ENCODE assay signal across 23 cellular contexts in the genomic region with DNA sequence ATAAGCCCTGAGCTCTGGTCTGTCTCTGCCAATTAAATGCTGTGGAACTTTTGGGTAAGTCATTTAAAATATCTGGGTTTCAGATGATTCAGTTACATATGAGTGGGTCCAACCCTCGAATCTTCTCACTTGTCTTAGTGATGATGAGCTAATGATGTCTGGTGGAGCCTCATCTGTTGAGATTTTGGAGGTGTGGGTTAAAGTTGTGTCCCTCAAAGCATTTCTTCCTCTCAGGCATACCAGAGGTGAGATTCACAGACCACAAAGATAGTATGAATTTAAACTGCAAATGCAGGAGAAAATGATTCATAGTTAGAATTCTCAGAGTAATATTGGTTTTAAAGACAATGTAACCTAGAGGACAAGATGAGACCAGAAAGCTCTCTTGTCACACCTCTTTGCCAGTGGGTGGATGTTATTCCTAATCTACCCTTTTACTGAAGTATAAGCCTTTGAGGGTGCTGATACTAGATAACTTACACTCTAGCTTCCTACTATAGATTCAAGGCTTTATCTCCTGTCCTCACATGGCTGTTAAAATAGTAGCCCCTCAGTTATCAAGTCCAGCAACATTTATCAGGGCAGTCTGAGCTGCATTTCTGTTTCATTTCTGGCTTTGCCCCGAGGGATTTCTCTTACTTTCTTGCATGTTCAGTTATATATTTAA.
DNase-seq lines count a peak whose midpoint lies in the region; ATAC-seq, FAIRE-seq and TF ChIP-seq lines count a peak whose summit lies in the region.
"Had no signal": no experiment of that assay in that cellular context is flagged by ENCODE, and none has a peak within 500 bp of the region (broad histone marks: within the 10 kb centered on the region; RNA-seq: fewer than 3 reads in every experiment).

No MANE protein-coding gene starts in this region.

- no peak for TF ChIP-seq CTCF in SK-N-SH (IDR thresholded peaks at IDR 0.05)
- no peak for TF ChIP-seq CTCF in IMR-90 (conservative IDR thresholded peaks at IDR 0.05; ENCODE audit: low read depth, low read length)
- no peak for TF ChIP-seq CTCF in astrocyte (IDR thresholded peaks at IDR 0.05; ENCODE audit: insufficient read depth, low read depth, low read length)

- H3K9ac ChIP-seq in SK-N-SH (no peak overlapping the region), IMR-90 (ENCODE audit: low read depth, low read length) (no peak overlapping the region), astrocyte (ENCODE audit: low read length) (no peak overlapping the region), mesendoderm (ENCODE audit: low read length) (no peak overlapping the region)
- H3K9ac ChIP-seq: parathyroid adenoma had no signal

- H3K9me3 ChIP-seq in SK-N-SH (peaks cover 10% of the 10 kb centered on the region; the same call in 1 of the 2 replicates), IMR-90 (ENCODE audit: control insufficient read depth, insufficient read depth, low read length) (no peaks in the 10 kb centered on the region; the same call in 1 of the 2 replicates), astrocyte (ENCODE audit: insufficient read depth, low read depth, low read length) (no peaks in the 10 kb centered on the region)

- H3K9me3 Mint-ChIP-seq in astrocyte (ENCODE audit: unreplicated experiment) = peaks cover 15% of the 10 kb centered on the region

- H3K79me2 ChIP-seq in SK-N-SH (ENCODE audit: insufficient read depth) (no peaks in the 10 kb centered on the region), astrocyte (ENCODE audit: insufficient read depth, low read length) (no peaks in the 10 kb centered on the region), mesendoderm (ENCODE audit: control insufficient read depth, insufficient read depth, low read length) (no peaks in the 10 kb centered on the region)
- H3K79me2 ChIP-seq: parathyroid adenoma had no signal

- H3K14ac ChIP-seq in IMR-90 (replicated peaks; ENCODE audit: low read depth, low read length) = no peak overlapping the region

- H2AK5ac ChIP-seq in IMR-90 (ENCODE audit: low read depth, low read length) (no peak overlapping the region), mesendoderm (ENCODE audit: low read length) (no peak overlapping the region)

- no peak overlapping the region for H2BK15ac ChIP-seq in IMR-90 (ENCODE audit: low read depth, low read length)
- H2BK15ac ChIP-seq in mesendoderm (replicated peaks; ENCODE audit: low read depth) = no peak overlapping the region

- no peak overlapping the region for H2BK120ac ChIP-seq in IMR-90 (ENCODE audit: low read depth, low read length)
- H2BK120ac ChIP-seq in mesendoderm (ENCODE audit: low read depth, low read length) = no peak overlapping the region

- no peak overlapping the region for H3K23ac ChIP-seq in IMR-90 (ENCODE audit: low read depth, low read length)
- no peak overlapping the region for H3K23ac ChIP-seq in mesendoderm (ENCODE audit: low read length)

- ATAC-seq in SK-N-SH treated with all-trans-retinoic acid at 6 μM for 48 hours = no peak
- peak; percentile 48; the same call in 1 of the 2 replicates for ATAC-seq in IMR-90 (ENCODE audit: low read depth)
- ATAC-seq in GM19463 (IDR thresholded peaks at IDR 0.05; ENCODE audit: unreplicated experiment) = no peak
- no peak for ATAC-seq in HG02642 (IDR thresholded peaks at IDR 0.05; ENCODE audit: poor library complexity, unreplicated experiment)
- ATAC-seq: stimulated activated naive B cell treated with anti-CD40 and anti-IgM and Interleukin-4, amounts not matched to agents 10 μg/mL and 1 μg/mL and 100 μg/mL, for 72 hours; upper lobe of right lung had no signal

- no peaks in the 10 kb centered on the region for H3K9me1 ChIP-seq in IMR-90 (ENCODE audit: insufficient read depth, low read length)

- H3K4me3 ChIP-seq in SK-N-SH (ENCODE audit: low read depth in 2 of 2, low read length in 1 of 2) (no peak overlapping the region), IMR-90 (ENCODE audit: insufficient read depth, low read depth, low read length) (no peak overlapping the region), astrocyte (ENCODE audit: insufficient read depth, low read depth, low read length) (no peak overlapping the region), mesendoderm (ENCODE audit: low read length) (no peak overlapping the region)
- H3K4me3 ChIP-seq: Peyer's patch, upper lobe of right lung had no signal

- dilution Hi-C loops in IMR-90 (cut with HindIII; ENCODE audit: low sequenced_read_pairs, unreplicated experiment) = no loop called here

- H3K9me2 ChIP-seq in SK-N-SH = peaks cover 3% of the 10 kb centered on the region; the same call in 1 of the 2 replicates

- BruUV-seq in IMR-90 (replicated peaks; lab: Mats Ljungman, UMichigan) = no TSS peak

- H3K56ac ChIP-seq in IMR-90 (ENCODE audit: extremely low read depth, insufficient read depth, low read length) = no peak overlapping the region
- H3K56ac ChIP-seq in mesendoderm (ENCODE audit: low read length) = no peak overlapping the region

- H2BK5ac ChIP-seq in IMR-90 (ENCODE audit: low read depth, low read length, poor library complexity, severe bottlenecking) (no peak overlapping the region), mesendoderm (ENCODE audit: low read length) (no peak overlapping the region)

- H4K91ac ChIP-seq in IMR-90 (ENCODE audit: insufficient read depth, low read depth, low read length) = no peak overlapping the region

- H3K18ac ChIP-seq in IMR-90 (ENCODE audit: low read depth, low read length) (no peak overlapping the region), mesendoderm (ENCODE audit: low read length) (no peak overlapping the region)

- in situ Hi-C loops in IMR-90 (cut with MboI; ENCODE audit: low sequenced_read_pairs) = no loop called here

- H3K79me1 ChIP-seq in IMR-90 (ENCODE audit: low read depth in 1 of 2, low read length in 2 of 2) (no peaks in the 10 kb centered on the region), mesendoderm (ENCODE audit: low read length) (no peaks in the 10 kb centered on the region)

- H3K36me3 Mint-ChIP-seq in astrocyte (ENCODE audit: low read depth, unreplicated experiment) = peaks cover 10% of the 10 kb centered on the region
- H3K36me3 Mint-ChIP-seq: CD14-positive monocyte had no signal

- intact Hi-C loops in IMR-90 (cut with micrococcal nuclease) = no loop called here

- H2AFZ ChIP-seq in SK-N-SH (ENCODE audit: low read depth) (no peak overlapping the region), IMR-90 (replicated peaks; ENCODE audit: low read length, poor library complexity) (no peak overlapping the region), astrocyte (ENCODE audit: low read depth, low read length) (no peak overlapping the region)
- H2AFZ ChIP-seq: parathyroid adenoma had no signal

- no peak overlapping the region for H2AK9ac ChIP-seq in IMR-90 (replicated peaks; ENCODE audit: low read depth, low read length, poor library complexity)

- no peak overlapping the region for H3K27ac Mint-ChIP-seq in astrocyte (ENCODE audit: unreplicated experiment)
- H3K27ac Mint-ChIP-seq: CD14-positive monocyte; endodermal cell; stimulated activated naive B cell treated with anti-CD40 and anti-IgM and Interleukin-4, amounts not matched to agents 10 μg/mL and 1 μg/mL and 100 μg/mL, for 72 hours had no signal

- H3K4me1 ChIP-seq in SK-N-SH (ENCODE audit: control insufficient read depth in 1 of 2, insufficient read depth in 2 of 2, low read depth in 1 of 2, low read length in 1 of 2) (no peaks in the 10 kb centered on the region; a peak in 2 of 4 replicates), IMR-90 (ENCODE audit: control insufficient read depth, insufficient read depth, low read length) (no peaks in the 10 kb centered on the region), astrocyte (ENCODE audit: insufficient read depth, low read length) (peaks cover 5% of the 10 kb centered on the region), mesendoderm (ENCODE audit: control insufficient read depth, low read depth, low read length) (no peaks in the 10 kb centered on the region)
- H3K4me1 ChIP-seq: parathyroid adenoma, Peyer's patch, upper lobe of right lung had no signal

- TF ChIP-seq RAD21 in SK-N-SH (IDR thresholded peaks at IDR 0.05; ENCODE audit: low read length) = no peak; the same call in 1 of the 2 replicates
- no peak for TF ChIP-seq RAD21 in IMR-90 (IDR thresholded peaks at IDR 0.05; ENCODE audit: low read length)

- H4K8ac ChIP-seq in IMR-90 (ENCODE audit: low read depth in 2 of 2, low read length in 2 of 2) (no peak overlapping the region), mesendoderm (ENCODE audit: low read depth, low read length) (no peak overlapping the region)

- H4K5ac ChIP-seq in IMR-90 (ENCODE audit: low read depth, low read length) = no peak overlapping the region
- H4K5ac ChIP-seq in mesendoderm (ENCODE audit: low read length) = no peak overlapping the region

- H3K27me3 ChIP-seq in SK-N-SH (ENCODE audit: insufficient read depth) = no peaks in the 10 kb centered on the region
- no peaks in the 10 kb centered on the region for H3K27me3 ChIP-seq in IMR-90 (ENCODE audit: control insufficient read depth, insufficient read depth, low read length)
- H3K27me3 ChIP-seq in astrocyte (ENCODE audit: insufficient read depth, low read length) = no peaks in the 10 kb centered on the region
- no peaks in the 10 kb centered on the region for H3K27me3 ChIP-seq in mesendoderm (ENCODE audit: insufficient read depth, low read length, poor library complexity)
- H3K27me3 ChIP-seq: Peyer's patch, upper lobe of right lung had no signal

- DNase-seq in SK-N-SH (no peak), IMR-90 (peak; percentile 44), astrocyte (ENCODE audit: low read depth) (peak; percentile 76), mesendoderm (peak; percentile 11), iPS-NIHi7 (ENCODE audit: extremely low spot score) (no peak)
- DNase-seq: activated naive CD4-positive, alpha-beta T cell treated with anti-CD3 and anti-CD28 coated beads, Interleukin-2, amount 50 U/mL, for 16 hours; DMS53; endodermal cell; NCI-H1092 treated with DMSO at 0.1 percent for 48 hours; NCI-H69; Peyer's patch; small intestine; stimulated activated naive B cell treated with anti-CD40 and anti-IgM and Interleukin-4, amounts not matched to agents 10 μg/mL and 1 μg/mL and 100 μg/mL, for 72 hours; upper lobe of right lung had no signal

- no peak overlapping the region for H3K4ac ChIP-seq in IMR-90 (ENCODE audit: low read depth, low read length)
- H3K4ac ChIP-seq in mesendoderm (ENCODE audit: low read depth, low read length) = no peak overlapping the region

- POLR2A ChIA-PET in SK-N-SH (lab: Yijun Ruan, JAX) = interaction anchor here (0.9 kb wide), 1 partner anchor 118 kb away, joined by 3 read pairs; a partner anchor contains a TSS
- POLR2A ChIA-PET in IMR-90 (lab: Charles Lee; ENCODE audit: unreplicated experiment) = no interaction called here

- no peaks in the 10 kb centered on the region for H3K27me3 Mint-ChIP-seq in astrocyte (ENCODE audit: low read depth, unreplicated experiment)
- H3K27me3 Mint-ChIP-seq: central memory CD8-positive, alpha-beta T cell; stimulated activated naive B cell treated with anti-CD40 and anti-IgM and Interleukin-4, amounts not matched to agents 10 μg/mL and 1 μg/mL and 100 μg/mL, for 72 hours had no signal

- no peak overlapping the region for H3K4me3 Mint-ChIP-seq in astrocyte (ENCODE audit: unreplicated experiment)
- H3K4me3 Mint-ChIP-seq: CD14-positive monocyte; central memory CD8-positive, alpha-beta T cell; endodermal cell; stimulated activated naive B cell treated with anti-CD40 and anti-IgM and Interleukin-4, amounts not matched to agents 10 μg/mL and 1 μg/mL and 100 μg/mL, for 72 hours had no signal

- no peak for TF ChIP-seq POLR2A in IMR-90 (IDR thresholded peaks at IDR 0.05; ENCODE audit: low read depth, low read length)

- peaks cover 9% of the 10 kb centered on the region for H3K4me1 Mint-ChIP-seq in astrocyte (ENCODE audit: low read depth, unreplicated experiment)
- H3K4me1 Mint-ChIP-seq: CD14-positive monocyte; central memory CD8-positive, alpha-beta T cell; endodermal cell; stimulated activated naive B cell treated with anti-CD40 and anti-IgM and Interleukin-4, amounts not matched to agents 10 μg/mL and 1 μg/mL and 100 μg/mL, for 72 hours had no signal

- H3K36me3 ChIP-seq in SK-N-SH (replicated peaks in 1 of 2; ENCODE audit: control insufficient read depth in 1 of 2, insufficient read depth in 2 of 2, low read length in 1 of 2) (no peaks in the 10 kb centered on the region), IMR-90 (ENCODE audit: control insufficient read depth, insufficient read depth, low read length) (no peaks in the 10 kb centered on the region), astrocyte (ENCODE audit: insufficient read depth, low read length) (no peaks in the 10 kb centered on the region), mesendoderm (ENCODE audit: control insufficient read depth, insufficient read depth, low read length) (no peaks in the 10 kb centered on the region)
- H3K36me3 ChIP-seq: Peyer's patch, upper lobe of right lung had no signal

- 5% methylated on average over 2 of the region's 2 CpGs for WGBS in SK-N-SH (ENCODE audit: low lambda C conversion rate)
- WGBS in IMR-90 (ENCODE audit: extremely low coverage in 2 of 2, insufficient read length in 1 of 2), 2 experiments = no CpG with 5 or more reads among the region's 2 CpGs
- no CpG with 5 or more reads among the region's 2 CpGs for WGBS in mesendoderm (ENCODE audit: extremely low coverage, insufficient coverage, low lambda C conversion rate)

- CTCF ChIA-PET in SK-N-SH (lab: Yijun Ruan, JAX) (interaction anchor here (1.1 to 1.4 kb wide), 2 partner anchors 45 to 473 kb away, joined by 3 to 5 read pairs; no protein-coding TSS in a partner anchor), IMR-90 (lab: Yijun Ruan, JAX) (interaction anchor here (1.1 kb wide), 1 partner anchor 80 kb away, joined by 3 read pairs; no protein-coding TSS in a partner anchor)

- no peak for FAIRE-seq in astrocyte (lab: Jason Lieb, UNC)
- FAIRE-seq: GM19239, small intestine had no signal

- H3K27ac ChIP-seq in SK-N-SH (ENCODE audit: low read depth in 2 of 2, low read length in 1 of 2) (peak overlapping the region in 1 of 2 experiments; percentile 86; a peak in 2 of 4 replicates), IMR-90 (ENCODE audit: insufficient read depth, low read length) (no peak overlapping the region), astrocyte (ENCODE audit: low read depth, low read length) (no peak overlapping the region), mesendoderm (ENCODE audit: low read depth, low read length) (no peak overlapping the region)
- H3K27ac ChIP-seq: 22Rv1, parathyroid adenoma, Peyer's patch, upper lobe of right lung, VCaP had no signal

- TF ChIP-seq EP300 in SK-N-SH (IDR thresholded peaks at IDR 0.05; ENCODE audit: borderline replicate concordance in 1 of 2, low read depth in 1 of 2, low read length in 1 of 2) = peak in 1 of 2 experiments; percentile 52; a peak in 2 of 4 replicates

- no peak overlapping the region for H3K4me2 ChIP-seq in SK-N-SH
- no peak overlapping the region for H3K4me2 ChIP-seq in IMR-90 (ENCODE audit: low read depth, low read length)
- H3K4me2 ChIP-seq in astrocyte (ENCODE audit: low read length) = no peak overlapping the region
- no peak overlapping the region for H3K4me2 ChIP-seq in mesendoderm (ENCODE audit: low read length)

- H2BK20ac ChIP-seq in IMR-90 (ENCODE audit: low read depth, low read length) = no peak overlapping the region

- no peaks in the 10 kb centered on the region for H4K20me1 ChIP-seq in SK-N-SH (ENCODE audit: insufficient read depth)
- H4K20me1 ChIP-seq in IMR-90 (ENCODE audit: insufficient read depth, low read length) = no peaks in the 10 kb centered on the region
- H4K20me1 ChIP-seq in astrocyte (ENCODE audit: insufficient read depth, low read length) = no peaks in the 10 kb centered on the region

- H3F3A ChIP-seq in SK-N-SH (replicated peaks; ENCODE audit: insufficient read depth) = no peaks in the 10 kb centered on the region

Comparison
In these comparisons a context has a peak if more than half of its experiments do, and no peak if none do; other contexts are left out.
1. DNase-seq: peak in IMR-90 (single experiment), astrocyte (single experiment) and mesendoderm (single experiment); none in SK-N-SH (single experiment) and iPS-NIHi7 (single experiment).